Comparison of ENCODE assay signal across 7 cellular contexts in the genomic region with DNA sequence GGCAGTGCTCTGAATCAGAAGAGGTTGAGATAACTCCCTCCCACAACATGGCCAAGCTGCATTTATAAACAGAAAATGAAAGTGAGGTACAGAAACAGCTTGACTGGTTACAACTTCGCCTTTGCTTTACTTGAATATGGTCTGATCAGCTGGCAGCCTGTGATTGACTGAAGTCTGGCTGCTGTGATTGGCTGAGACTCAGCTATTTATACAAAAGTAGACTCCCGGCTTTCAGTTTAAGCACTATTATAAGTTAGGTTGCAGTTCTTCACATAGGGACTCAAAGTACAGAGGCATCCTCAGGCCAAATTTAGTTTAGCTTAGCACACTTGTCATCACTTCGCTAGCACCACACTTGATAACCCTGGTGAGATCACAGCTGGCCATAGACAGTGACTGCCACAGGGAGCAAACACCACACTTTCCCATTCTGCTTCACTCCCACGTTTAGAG.
A peak's percentile ranks its signal among the peaks of the same experiment; 100 is the strongest.
DNase-seq lines count a peak whose midpoint lies in the region; ATAC-seq and TF ChIP-seq lines count a peak whose summit lies in the region.

No MANE protein-coding gene starts in this region.

- H3F3A ChIP-seq in PC-3 (ENCODE audit: low read length, unreplicated experiment), result no peaks in the 10 kb centered on the region

- H3K9me3 ChIP-seq in PC-3 (ENCODE audit: low read length), result peaks cover 5% of the 10 kb centered on the region; the same call in 1 of the 2 replicates

- no peak overlapping the region for H3K27ac ChIP-seq in PC-3 (ENCODE audit: low read length)

- H3K36me3 ChIP-seq in PC-3 (ENCODE audit: low read depth, low read length), result no peaks in the 10 kb centered on the region

- no peaks in the 10 kb centered on the region for H3K27me3 ChIP-seq in PC-3 (ENCODE audit: low read length)

- ATAC-seq in GM18873 (IDR thresholded peaks at IDR 0.05; ENCODE audit: low FRiP score, unreplicated experiment) (peak; percentile 99), HG02678 (IDR thresholded peaks at IDR 0.05; ENCODE audit: unreplicated experiment) (peak; percentile 98), PC-3 (no peak), Right ventricle myocardium superior (ENCODE audit: poor library complexity) (peak; percentile 98)

- BruUV-seq in PC-3 (replicated peaks; lab: Mats Ljungman, UMichigan), result no TSS peak

- no peaks in the 10 kb centered on the region for H3K4me1 ChIP-seq in PC-3 (ENCODE audit: insufficient read depth, low read length)

- intact Hi-C loops in PC-3 (cut with micrococcal nuclease) (no loop called here), Right ventricle myocardium superior (cut with DNase I) (no loop called here)

- H3K9me2 ChIP-seq in PC-3 (replicated peaks; ENCODE audit: low read length), result no peaks in the 10 kb centered on the region

- no peak overlapping the region for H3K4me2 ChIP-seq in PC-3 (ENCODE audit: low read length)

- CTCF ChIA-PET in PC-3 (lab: Charles Lee), result interaction anchor here (0.6 kb wide), 1 partner anchor 353 kb away, joined by 4 read pairs; no protein-coding TSS in a partner anchor

- H4K20me1 ChIP-seq in PC-3 (ENCODE audit: low read length), result no peaks in the 10 kb centered on the region

- H3K9ac ChIP-seq in PC-3 (ENCODE audit: low read length), result no peak overlapping the region

- no peaks in the 10 kb centered on the region for H3K79me2 ChIP-seq in PC-3 (ENCODE audit: low read length)

- POLR2A ChIA-PET in PC-3 (lab: Charles Lee; ENCODE audit: unreplicated experiment), result no interaction called here

- no peak overlapping the region for H2AFZ ChIP-seq in PC-3 (ENCODE audit: low read length)

- no peak for TF ChIP-seq CTCF in PC-3 (conservative IDR thresholded peaks at IDR 0.05; ENCODE audit: low read depth, low read length)

- peak; percentile 3 for DNase-seq in PC-3
- peak; percentile 57 for DNase-seq in Right ventricle myocardium superior
- no peak for DNase-seq in SK-N-DZ (ENCODE audit: low spot score)
- no peak for DNase-seq in ecto neural progenitor cell (ENCODE audit: low spot score)
- DNase-seq in retina, result no peak

- no peak overlapping the region for H3K4me3 ChIP-seq in PC-3 (ENCODE audit: low read length)

Comparison
In these comparisons a context has a peak if more than half of its experiments do, and no peak if none do; other contexts are left out.
1. DNase-seq: peak in PC-3 (single experiment) and Right ventricle myocardium superior (single experiment); none in SK-N-DZ (single experiment), ecto neural progenitor cell (single experiment) and retina (single experiment).